2 cellular contexts compared by ENCODE assay signal in the genomic region with DNA sequence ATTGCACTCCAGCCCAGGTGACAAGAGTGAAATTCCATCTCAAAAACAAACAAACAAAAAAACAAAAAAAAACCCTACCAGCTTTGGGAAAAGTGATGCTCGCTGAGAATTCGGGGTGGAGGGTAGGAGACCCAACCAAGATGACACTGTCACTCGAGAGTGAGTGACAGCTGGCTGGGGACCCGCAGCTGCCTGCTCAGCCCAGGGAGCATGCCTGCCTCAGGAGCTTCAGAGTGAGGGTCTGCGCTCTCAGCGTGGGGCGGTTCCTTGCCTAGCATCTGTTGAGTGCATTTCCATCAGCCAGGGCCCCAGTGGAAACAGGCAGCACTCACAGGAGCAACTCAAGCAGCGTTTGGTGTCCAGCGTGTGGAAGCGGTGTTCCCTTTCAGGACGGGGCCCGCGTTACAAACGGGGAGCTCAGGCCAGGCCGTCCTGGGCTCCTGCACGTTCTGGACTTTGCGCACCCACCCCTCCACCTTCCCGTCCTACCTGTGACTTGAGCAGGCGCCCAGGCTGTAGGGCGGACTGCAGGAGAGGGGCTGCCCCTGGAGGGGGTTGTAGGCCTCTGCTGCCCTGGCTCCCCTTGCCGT.
A peak's percentile ranks its signal among the peaks of the same experiment; 100 is the strongest.
TF ChIP-seq lines count a peak whose summit lies in the region.

No MANE protein-coding gene starts in this region.

TF ChIP-seq in HEK293, 187 proteins besides CTCF, POLR2A, EP300 and RAD21:
- TF ChIP-seq SETDB1 (IDR thresholded peaks at IDR 0.05; ENCODE audit: insufficient read length, low read length) (no peak), REPIN1 (tag by site-specific recombination; IDR thresholded peaks at IDR 0.05; ENCODE audit: low read depth) (0 out of 2 replicates have a peak, but pooled peaks have one; percentile 31)

TF ChIP-seq in H1, 55 proteins besides CTCF, POLR2A, EP300 and RAD21:
- TF ChIP-seq TBP (IDR thresholded peaks at IDR 0.05; ENCODE audit: low read depth, low read length) (no peak), TEAD4 (IDR thresholded peaks at IDR 0.05; ENCODE audit: low read depth, low read length) (no peak), SIN3A (conservative IDR thresholded peaks at IDR 0.05 in 1 of 2, IDR thresholded peaks at IDR 0.05 in 1 of 2; ENCODE audit: low read depth in 1 of 2, low read length in 2 of 2) (no peak), YY1 (IDR thresholded peaks at IDR 0.05; ENCODE audit: low read depth, low read length) (no peak)
